17 cellular contexts compared by ENCODE assay signal in genomic region chr16:89331371-89332109, GRCh38.
DNase-seq lines count a peak whose midpoint lies in the region; ATAC-seq and TF ChIP-seq lines count a peak whose summit lies in the region.
"Had no signal": no experiment of that assay in that cellular context is flagged by ENCODE, and none has a peak within 500 bp of the region (broad histone marks: within the 10 kb centered on the region; RNA-seq: fewer than 3 reads in every experiment).

No MANE protein-coding gene starts in this region.

- TF ChIP-seq CTCF in upper lobe of right lung (IDR thresholded peaks at IDR 0.05): no peak
- TF ChIP-seq CTCF in WERI-Rb-1 (IDR thresholded peaks at IDR 0.05; ENCODE audit: low read depth, low read length): no peak

- H3K36me3 Mint-ChIP-seq in activated naive CD4-positive, alpha-beta T cell treated with anti-CD3 and anti-CD28 coated beads, Interleukin-2, amount 10 ng/mL, durations not matched to agents 7 days and 5 days: peaks cover 9% of the 10 kb centered on the region
- H3K36me3 Mint-ChIP-seq in T-helper 17 cell (ENCODE audit: low read depth): no peaks in the 10 kb centered on the region

- CTCF ChIA-PET in activated naive CD4-positive, alpha-beta T cell treated with anti-CD3 and anti-CD28 coated beads, Interleukin-2, amount 10 ng/mL, durations not matched to agents 7 days and 5 days (lab: Charles Lee): no interaction called here

- H3K4me3 ChIP-seq in upper lobe of right lung (no peak overlapping the region), WERI-Rb-1 (ENCODE audit: low read depth, low read length) (no peak overlapping the region)
- H3K4me3 ChIP-seq: esophagus muscularis mucosa, lower lobe of right lung had no signal

- peaks cover 82% of the 10 kb centered on the region for H3K4me1 Mint-ChIP-seq in activated naive CD4-positive, alpha-beta T cell treated with anti-CD3 and anti-CD28 coated beads, Interleukin-2, amount 10 ng/mL, durations not matched to agents 7 days and 5 days
- peaks cover 52% of the 10 kb centered on the region for H3K4me1 Mint-ChIP-seq in T-helper 17 cell

- H3K36me3 ChIP-seq in upper lobe of right lung: no peaks in the 10 kb centered on the region
- no peaks in the 10 kb centered on the region for H3K36me3 ChIP-seq in WERI-Rb-1
- H3K36me3 ChIP-seq: esophagus muscularis mucosa, lower lobe of right lung had no signal

- no peak overlapping the region for H3K4me3 Mint-ChIP-seq in activated naive CD4-positive, alpha-beta T cell treated with anti-CD3 and anti-CD28 coated beads, Interleukin-2, amount 10 ng/mL, durations not matched to agents 7 days and 5 days
- H3K4me3 Mint-ChIP-seq in T-helper 17 cell: peak overlapping the region; percentile 33

- H3K27ac ChIP-seq in upper lobe of right lung (no peak overlapping the region), WERI-Rb-1 (no peak overlapping the region)
- H3K27ac ChIP-seq: lower lobe of right lung had no signal

- peaks cover 63% of the 10 kb centered on the region for H3K4me1 ChIP-seq in upper lobe of right lung

- no peaks in the 10 kb centered on the region for H3K9me3 Mint-ChIP-seq in activated naive CD4-positive, alpha-beta T cell treated with anti-CD3 and anti-CD28 coated beads, Interleukin-2, amount 10 ng/mL, durations not matched to agents 7 days and 5 days

- peak; percentile 35 for ATAC-seq in T-helper 17 cell
- ATAC-seq in upper lobe of right lung: no peak
- ATAC-seq: lower lobe of right lung had no signal

- no peaks in the 10 kb centered on the region for H3K27me3 Mint-ChIP-seq in activated naive CD4-positive, alpha-beta T cell treated with anti-CD3 and anti-CD28 coated beads, Interleukin-2, amount 10 ng/mL, durations not matched to agents 7 days and 5 days
- H3K27me3 Mint-ChIP-seq in T-helper 17 cell: no peaks in the 10 kb centered on the region

- no peaks in the 10 kb centered on the region for H3K9me3 ChIP-seq in T-helper 17 cell (ENCODE audit: control insufficient read depth, low read length, poor library complexity, severe bottlenecking)
- no peaks in the 10 kb centered on the region for H3K9me3 ChIP-seq in upper lobe of right lung
- no peaks in the 10 kb centered on the region for H3K9me3 ChIP-seq in WERI-Rb-1 (ENCODE audit: severe bottlenecking)
- H3K9me3 ChIP-seq: esophagus muscularis mucosa, lower lobe of right lung had no signal

- H3K27me3 ChIP-seq in upper lobe of right lung: no peaks in the 10 kb centered on the region
- H3K27me3 ChIP-seq in WERI-Rb-1 (ENCODE audit: insufficient read depth, low read depth, severe bottlenecking): no peaks in the 10 kb centered on the region
- H3K27me3 ChIP-seq: esophagus muscularis mucosa had no signal

- peak overlapping the region; percentile 78 for H3K27ac Mint-ChIP-seq in activated naive CD4-positive, alpha-beta T cell treated with anti-CD3 and anti-CD28 coated beads, Interleukin-2, amount 10 ng/mL, durations not matched to agents 7 days and 5 days
- peak overlapping the region; percentile 54 for H3K27ac Mint-ChIP-seq in T-helper 17 cell

- DNase-seq in activated naive CD4-positive, alpha-beta T cell treated with anti-CD3 and anti-CD28 coated beads, Interleukin-2, amount 10 ng/mL, durations not matched to agents 7 days and 5 days: no peak
- no peak for DNase-seq in activated naive CD4-positive, alpha-beta T cell (lab: John Stamatoyannopoulos, UW)
- DNase-seq in T-helper 17 cell (no peak), islet precursor cell (peak; percentile 13), upper lobe of right lung (peak; percentile 26), KG1 (lab: John Stamatoyannopoulos, UW) (no peak), WERI-Rb-1 (no peak), DMS153 treated with DMSO at 0.1 percent for 48 hours (lab: John Stamatoyannopoulos, UW; ENCODE audit: unreplicated experiment) (no peak)
- DNase-seq: activated effector memory CD4-positive, alpha-beta T cell treated with anti-CD3 and anti-CD28 coated beads, Interleukin-2, amount 50 U/mL, for 16 hours; GF-D8; HCEC 1CT; lower lobe of right lung; NCI-H1694 treated with DMSO at 0.1 percent for 48 hours; NCI-H526 treated with DMSO at 0.1 percent for 48 hours; occipital lobe; RPMI8226 had no signal

- intact Hi-C loops in upper lobe of right lung (cut with DNase I): loop anchor here (10.0 kb wide), 1 partner anchor 153 kb away; no protein-coding TSS in a partner anchor

Comparison
In these comparisons a context has a peak if more than half of its experiments do, and no peak if none do; other contexts are left out.
1. DNase-seq: peak in islet precursor cell (single experiment) and upper lobe of right lung (single experiment); none in activated naive CD4-positive, alpha-beta T cell treated with anti-CD3 and anti-CD28 coated beads, Interleukin-2, amount 10 ng/mL, durations not matched to agents 7 days and 5 days (single experiment), activated naive CD4-positive, alpha-beta T cell (0 of 4), T-helper 17 cell (0 of 3), KG1 (single experiment), WERI-Rb-1 (single experiment) and DMS153 treated with DMSO at 0.1 percent for 48 hours (single experiment).